In the genomic region with DNA sequence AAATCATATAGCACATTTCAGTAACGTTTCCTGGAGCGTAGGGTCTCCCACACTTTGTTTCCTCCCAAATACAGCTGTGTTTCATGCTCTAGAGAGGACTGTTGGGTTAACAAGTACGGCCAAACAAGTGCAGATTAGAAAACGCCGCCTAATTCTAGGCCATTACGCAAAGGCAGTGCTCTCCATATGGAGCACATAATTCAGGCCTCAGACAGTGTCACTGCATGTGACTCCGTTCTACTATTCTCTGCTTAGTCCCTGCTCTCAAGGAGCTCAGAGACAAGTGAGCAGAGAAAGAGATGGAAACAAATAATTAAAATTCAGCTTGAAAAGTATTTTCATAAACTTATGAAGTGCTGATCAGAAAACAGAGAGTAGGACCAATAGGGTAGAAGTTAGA, we compare ENCODE assay signal across 23 cellular contexts. TPM values are rescaled to one million over a fixed set of nuclear protein-coding genes. Genes with fewer than 3 reads are reported as not detected.
DNase-seq lines count a peak whose midpoint lies in the region; ATAC-seq, FAIRE-seq and TF ChIP-seq lines count a peak whose summit lies in the region.
"Had no signal": no experiment of that assay in that cellular context is flagged by ENCODE, and none has a peak within 500 bp of the region (broad histone marks: within the 10 kb centered on the region; RNA-seq: fewer than 3 reads in every experiment).

No MANE protein-coding gene starts in this region.

- CTCF ChIA-PET in activated naive CD4-positive, alpha-beta T cell treated with anti-CD3 and anti-CD28 coated beads, Interleukin-2, amount 10 ng/mL, durations not matched to agents 7 days and 5 days (lab: Charles Lee): interaction anchor here (1.2 kb wide), 1 partner anchor 8 kb away, joined by 4 read pairs; no protein-coding TSS in a partner anchor

- H3K79me2 ChIP-seq in Karpas-422 (ENCODE audit: low read length): peaks cover 100% of the 10 kb centered on the region
- H3K79me2 ChIP-seq in keratinocyte (ENCODE audit: control insufficient read depth, insufficient read depth, low read length): peaks cover 36% of the 10 kb centered on the region

- DNase-seq in activated naive CD4-positive, alpha-beta T cell treated with anti-CD3 and anti-CD28 coated beads, Interleukin-2, amount 10 ng/mL, durations not matched to agents 7 days and 5 days: no peak
- no peak for DNase-seq in Karpas-422
- no peak for DNase-seq in keratinocyte (ENCODE audit: low read depth, low spot score)
- no peak for DNase-seq in NCI-H748 treated with DMSO at 0.1 percent for 48 hours (lab: John Stamatoyannopoulos, UW)
- DNase-seq in SKM-1 (lab: John Stamatoyannopoulos, UW; ENCODE audit: unreplicated experiment): no peak
- DNase-seq in DMS 273 treated with DMSO at 0.1 percent for 48 hours (lab: John Stamatoyannopoulos, UW): no peak
- DNase-seq: BE2C; CD4-positive, alpha-beta T cell; CD8-positive, alpha-beta memory T cell; DMS153; DND-41; GOT3; HFFc6 had no signal

- H2AFZ ChIP-seq in Karpas-422 (ENCODE audit: low read length) (no peak overlapping the region), keratinocyte (ENCODE audit: control insufficient read depth, low read length) (no peak overlapping the region)

- dilution Hi-C loops in keratinocyte (cut with MboI; ENCODE audit: extremely low pct_ligation_motif_present, low sequenced_read_pairs): no loop called here

- peaks cover 14% of the 10 kb centered on the region for H3K36me3 Mint-ChIP-seq in activated naive CD4-positive, alpha-beta T cell treated with anti-CD3 and anti-CD28 coated beads, Interleukin-2, amount 50 U/mL, for 24 hours
- peaks cover 8% of the 10 kb centered on the region for H3K36me3 Mint-ChIP-seq in activated naive CD4-positive, alpha-beta T cell treated with anti-CD3 and anti-CD28 coated beads, Interleukin-2, amount 10 ng/mL, durations not matched to agents 7 days and 5 days
- H3K36me3 Mint-ChIP-seq: CD14-positive monocyte had no signal

- H3K36me3 ChIP-seq in Karpas-422 (ENCODE audit: insufficient read depth, low read length) (peaks cover 18% of the 10 kb centered on the region), keratinocyte (ENCODE audit: control insufficient read depth in 2 of 2, extremely low read depth in 1 of 2, insufficient read depth in 2 of 2, low read length in 2 of 2) (no peaks in the 10 kb centered on the region)
- H3K36me3 ChIP-seq: BE2C, HAP-1 had no signal

- H3K9ac ChIP-seq in Karpas-422 (ENCODE audit: low read length): no peak overlapping the region
- H3K9ac ChIP-seq in keratinocyte (ENCODE audit: control insufficient read depth, extremely low read depth, insufficient read depth, low read length): no peak overlapping the region
- H3K9ac ChIP-seq: BLaER1 treated with 17β-estradiol and CSF1 and Interleukin-3, amounts not matched to agents 10 nM and 100 nM had no signal

- peaks cover 45% of the 10 kb centered on the region for H3K4me1 Mint-ChIP-seq in activated naive CD4-positive, alpha-beta T cell treated with anti-CD3 and anti-CD28 coated beads, Interleukin-2, amount 50 U/mL, for 24 hours
- no peaks in the 10 kb centered on the region for H3K4me1 Mint-ChIP-seq in activated naive CD4-positive, alpha-beta T cell treated with anti-CD3 and anti-CD28 coated beads, Interleukin-2, amount 10 ng/mL, durations not matched to agents 7 days and 5 days

- H3K9me3 Mint-ChIP-seq in activated naive CD4-positive, alpha-beta T cell treated with anti-CD3 and anti-CD28 coated beads, Interleukin-2, amount 50 U/mL, for 24 hours: no peaks in the 10 kb centered on the region
- peaks cover 9% of the 10 kb centered on the region for H3K9me3 Mint-ChIP-seq in activated naive CD4-positive, alpha-beta T cell treated with anti-CD3 and anti-CD28 coated beads, Interleukin-2, amount 10 ng/mL, durations not matched to agents 7 days and 5 days
- H3K9me3 Mint-ChIP-seq: CD4-positive, alpha-beta T cell; CD8-positive, alpha-beta memory T cell; HFFc6 had no signal

- H3K27me3 Mint-ChIP-seq in activated naive CD4-positive, alpha-beta T cell treated with anti-CD3 and anti-CD28 coated beads, Interleukin-2, amount 50 U/mL, for 24 hours: no peaks in the 10 kb centered on the region
- no peaks in the 10 kb centered on the region for H3K27me3 Mint-ChIP-seq in activated naive CD4-positive, alpha-beta T cell treated with anti-CD3 and anti-CD28 coated beads, Interleukin-2, amount 10 ng/mL, durations not matched to agents 7 days and 5 days
- H3K27me3 Mint-ChIP-seq: CD4-positive, alpha-beta T cell; CD8-positive, alpha-beta memory T cell had no signal

- FAIRE-seq in keratinocyte (lab: Jason Lieb, UNC): peak; percentile 13
- FAIRE-seq: A204.1, G401.6, GM18507, H54 had no signal

- no peak overlapping the region for H3K4me3 Mint-ChIP-seq in activated naive CD4-positive, alpha-beta T cell treated with anti-CD3 and anti-CD28 coated beads, Interleukin-2, amount 50 U/mL, for 24 hours
- H3K4me3 Mint-ChIP-seq in activated naive CD4-positive, alpha-beta T cell treated with anti-CD3 and anti-CD28 coated beads, Interleukin-2, amount 10 ng/mL, durations not matched to agents 7 days and 5 days: no peak overlapping the region
- H3K4me3 Mint-ChIP-seq: CD14-positive monocyte; CD4-positive, alpha-beta T cell; CD8-positive, alpha-beta memory T cell; HFFc6 had no signal

- H3K9me1 ChIP-seq in keratinocyte (ENCODE audit: control insufficient read depth, extremely low read depth, insufficient read depth, low read length): no peaks in the 10 kb centered on the region

- no peaks in the 10 kb centered on the region for H3K9me2 ChIP-seq in Karpas-422 (replicated peaks; ENCODE audit: insufficient read depth, low read length)

- H3K27ac ChIP-seq in Karpas-422 (ENCODE audit: low read length): peak overlapping the region; percentile 35; the same call in 1 of the 2 replicates
- H3K27ac ChIP-seq in keratinocyte (ENCODE audit: control insufficient read depth, insufficient read depth, low read length): no peak overlapping the region
- H3K27ac ChIP-seq: 22Rv1; BLaER1 treated with 17β-estradiol and CSF1 and Interleukin-3, amounts not matched to agents 10 nM and 100 nM had no signal

- peak overlapping the region; percentile 52 for H3K27ac Mint-ChIP-seq in activated naive CD4-positive, alpha-beta T cell treated with anti-CD3 and anti-CD28 coated beads, Interleukin-2, amount 50 U/mL, for 24 hours
- H3K27ac Mint-ChIP-seq in activated naive CD4-positive, alpha-beta T cell treated with anti-CD3 and anti-CD28 coated beads, Interleukin-2, amount 10 ng/mL, durations not matched to agents 7 days and 5 days: no peak overlapping the region
- H3K27ac Mint-ChIP-seq: CD4-positive, alpha-beta T cell; HFFc6 had no signal

- H3K9me3 ChIP-seq in Karpas-422 (ENCODE audit: low read length) (peaks cover 4% of the 10 kb centered on the region; the same call in 1 of the 2 replicates), keratinocyte (ENCODE audit: control insufficient read depth, low read depth, low read length) (no peaks in the 10 kb centered on the region)
- H3K9me3 ChIP-seq: BE2C, HAP-1 had no signal

- H3K4me2 ChIP-seq in Karpas-422 (ENCODE audit: low read depth, low read length, poor library complexity, severe bottlenecking): no peak overlapping the region
- no peak overlapping the region for H3K4me2 ChIP-seq in keratinocyte (ENCODE audit: control insufficient read depth, extremely low read depth, insufficient read depth, low read depth, low read length)
- H3K4me2 ChIP-seq: BLaER1 treated with 17β-estradiol and CSF1 and Interleukin-3, amounts not matched to agents 10 nM and 100 nM had no signal

- TF ChIP-seq CTCF in keratinocyte (optimal IDR thresholded peaks at IDR 0.05 in 1 of 3, IDR thresholded peaks at IDR 0.05 in 1 of 3, conservative IDR thresholded peaks at IDR 0.05 in 1 of 3; ENCODE audit: extremely low read depth in 1 of 3, insufficient read depth in 2 of 3, low read length in 3 of 3): no peak

- no peak overlapping the region for H3K4me3 ChIP-seq in Karpas-422 (ENCODE audit: low read length)
- no peak overlapping the region for H3K4me3 ChIP-seq in keratinocyte (ENCODE audit: control insufficient read depth in 2 of 3, extremely low read depth in 1 of 3, insufficient read depth in 2 of 3, low read depth in 1 of 3, low read length in 3 of 3)
- H3K4me3 ChIP-seq: BLaER1 treated with 17β-estradiol and CSF1 and Interleukin-3, amounts not matched to agents 10 nM and 100 nM; HAP-1 had no signal

- H4K20me1 ChIP-seq in Karpas-422 (ENCODE audit: insufficient read depth, low read depth, low read length) (no peaks in the 10 kb centered on the region), keratinocyte (ENCODE audit: control insufficient read depth, extremely low read depth, insufficient read depth, low read length) (no peaks in the 10 kb centered on the region)
- H4K20me1 ChIP-seq: BLaER1 treated with 17β-estradiol and CSF1 and Interleukin-3, amounts not matched to agents 10 nM and 100 nM had no signal

- no peak for ATAC-seq in HG03039 (IDR thresholded peaks at IDR 0.05; ENCODE audit: unreplicated experiment)

- no peaks in the 10 kb centered on the region for H3K27me3 ChIP-seq in Karpas-422 (ENCODE audit: low read length)
- no peaks in the 10 kb centered on the region for H3K27me3 ChIP-seq in keratinocyte (ENCODE audit: control insufficient read depth, extremely low read depth, insufficient read depth, low read length)
- H3K27me3 ChIP-seq: BE2C; BLaER1 treated with 17β-estradiol and CSF1 and Interleukin-3, amounts not matched to agents 10 nM and 100 nM had no signal

- H3K4me1 ChIP-seq in Karpas-422 (ENCODE audit: low read length) (peaks cover 48% of the 10 kb centered on the region), keratinocyte (ENCODE audit: control insufficient read depth, extremely low read depth, insufficient read depth, low read length) (no peaks in the 10 kb centered on the region)

RNA-seq across cellular contexts. Expression of a gene that starts 11.6 kb away (rescaled TPM):
- total RNA-seq in Karpas-422 (2014; rRNA removed; shearing (Covaris generic); ENCODE audit: low replicate concordance): 44.6 and 70.4 TPM in 2 replicates
- polyA plus RNA-seq in keratinocyte: 4.7 to 9.8 TPM (median 5.2 TPM) in 3 replicates
- polyA plus RNA-seq in keratinocyte (2011; ENCODE audit: low read depth): 1.3 TPM
- 4.2 and 9.1 TPM in 2 replicates for polyA plus RNA-seq in keratinocyte (2011; cell fraction: cytosol; rRNA removed)
- polyA plus RNA-seq in keratinocyte (2011; cell fraction: nucleus; rRNA removed): 26.0 and 34.8 TPM in 2 replicates
- 2.9 and 8.4 TPM in 2 replicates for polyA plus RNA-seq in keratinocyte (2012; ENCODE audit: low replicate concordance)
- polyA minus RNA-seq in keratinocyte: 15.7 to 39.9 TPM (median 16.4 TPM) in 3 replicates
- polyA minus RNA-seq in keratinocyte (2011; cell fraction: cytosol; rRNA and poly(A)+ RNA removed): 10.4 TPM
- 29.2 and 32.5 TPM in 2 replicates for polyA minus RNA-seq in keratinocyte (2011; cell fraction: nucleus; rRNA and poly(A)+ RNA removed)
- polyA plus RNA-seq: CD14-positive monocyte had no signal
